In genomic region chr7:50959560-50959959, GRCh38 we compare ENCODE assay signal across 9 cellular contexts.
"Had no signal": no experiment of that assay in that cellular context is flagged by ENCODE, and none has a peak within 500 bp of the region (broad histone marks: within the 10 kb centered on the region; RNA-seq: fewer than 3 reads in every experiment).

No MANE protein-coding gene starts in this region.

- H3K27ac Mint-ChIP-seq: GM23338, HFFc6 had no signal

- H2AFZ ChIP-seq: GM23248, GM23338 had no signal

- H3K9me3 Mint-ChIP-seq: HFFc6 had no signal

- DNase-seq: GM23248, GOT3, H7, H9, HCEC 1CT, HFFc6 had no signal

- H3K36me3 ChIP-seq: HAP-1 had no signal

- H3K9ac ChIP-seq: GM23248 had no signal

- H3K4me2 ChIP-seq: GM23338 had no signal

- H3K9me3 ChIP-seq: HAP-1 had no signal

- H3K4me3 ChIP-seq: GM23248, GM23338, HAP-1 had no signal

- H3K4me3 Mint-ChIP-seq: GM23338, H9, HFFc6 had no signal

- ATAC-seq: GM23338, HCT116 had no signal

- H3K27ac ChIP-seq: GM23248 had no signal
